In the genomic region with DNA sequence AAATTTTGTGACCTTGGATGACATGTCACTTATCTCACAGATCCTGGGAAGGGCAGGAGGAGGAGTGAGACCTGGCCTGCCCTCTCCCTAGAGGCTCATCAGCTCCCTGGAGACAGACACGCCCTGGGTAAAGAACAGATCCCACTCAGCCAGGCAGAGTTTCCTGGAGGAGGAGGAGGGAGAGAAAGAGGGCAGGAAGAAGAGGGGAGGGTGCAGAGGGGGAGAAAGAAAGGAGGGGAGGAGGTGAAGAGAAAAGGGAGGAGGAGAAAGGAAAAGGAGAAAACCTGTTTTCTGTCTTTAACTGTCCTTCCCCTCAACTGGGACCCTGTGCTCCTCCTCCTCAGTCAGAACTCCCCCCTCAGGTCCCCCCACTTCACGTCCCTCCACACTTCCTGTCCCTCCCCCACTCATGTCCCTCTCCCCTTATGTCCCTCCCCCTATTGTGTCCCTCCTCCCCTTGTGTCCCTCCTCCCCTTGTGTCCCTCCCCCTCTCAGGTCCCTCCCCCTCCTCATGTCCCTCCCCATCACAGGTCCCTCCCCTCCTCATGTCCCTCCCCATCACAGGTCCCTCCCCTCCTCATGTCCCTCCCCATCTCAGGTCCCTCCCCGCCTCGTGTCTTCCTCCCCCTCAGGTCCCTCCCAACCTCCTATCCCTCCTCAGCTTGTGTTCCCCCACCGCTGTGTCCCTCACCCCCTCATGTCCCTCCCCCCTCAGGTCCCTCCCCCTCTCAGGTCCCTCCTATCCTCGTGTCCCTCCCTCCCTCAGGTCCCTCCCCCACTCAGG, we compare ENCODE assay signal across 8 cellular contexts. TPM values are rescaled to one million over a fixed set of nuclear protein-coding genes. Genes with fewer than 3 reads are reported as not detected.
DNase-seq lines count a peak whose midpoint lies in the region; ATAC-seq and TF ChIP-seq lines count a peak whose summit lies in the region.

No MANE protein-coding gene starts in this region.

- H3K36me3 ChIP-seq in A673 (ENCODE audit: insufficient read depth, low read length, poor library complexity, severe bottlenecking) (no peaks in the 10 kb centered on the region), HAP-1 (replicated peaks) (no peaks in the 10 kb centered on the region), OCI-LY7 (ENCODE audit: insufficient read depth, low read length) (no peaks in the 10 kb centered on the region), endodermal cell (ENCODE audit: control insufficient read depth, insufficient read depth, low read length) (no peaks in the 10 kb centered on the region), heart right ventricle (no peaks in the 10 kb centered on the region)

- H3K4me3 ChIP-seq in A673 (ENCODE audit: low read depth, low read length, poor library complexity, severe bottlenecking) = no peak overlapping the region
- H3K4me3 ChIP-seq in HAP-1 = no peak overlapping the region
- H3K4me3 ChIP-seq in OCI-LY7 (ENCODE audit: low read depth, low read length, poor library complexity, severe bottlenecking) = no peak overlapping the region
- H3K4me3 ChIP-seq in endodermal cell (ENCODE audit: low read length) = no peak overlapping the region
- no peak overlapping the region for H3K4me3 ChIP-seq in heart right ventricle
- H3K4me3 ChIP-seq in dorsolateral prefrontal cortex = no peak overlapping the region

- 49% methylated on average over 5 of the region's 6 CpGs; no CpG with 5 or more reads in 1 of the 2 experiments for WGBS in endodermal cell (ENCODE audit: insufficient coverage in 1 of 2, insufficient read length in 1 of 2), 2 experiments
- 61 to 62% methylated on average over 6 of the region's 6 CpGs for WGBS in heart right ventricle, 2 donors

- H3K36me3 Mint-ChIP-seq in endodermal cell (ENCODE audit: low read depth) = no peaks in the 10 kb centered on the region
- no peaks in the 10 kb centered on the region for H3K36me3 Mint-ChIP-seq in stimulated activated effector memory CD8-positive, alpha-beta T cell treated with anti-CD3 and anti-CD28 coated beads, Interleukin-12 subunit alpha, Interleukin-12 subunit beta, amount 100 ng/mL, for 72 hours

- peaks cover 59% of the 10 kb centered on the region for H3K4me1 Mint-ChIP-seq in endodermal cell
- H3K4me1 Mint-ChIP-seq in stimulated activated effector memory CD8-positive, alpha-beta T cell treated with anti-CD3 and anti-CD28 coated beads, Interleukin-12 subunit alpha, Interleukin-12 subunit beta, amount 100 ng/mL, for 72 hours = peaks cover 6% of the 10 kb centered on the region

- peak overlapping the region; percentile 54 for H3K27ac ChIP-seq in A673 (ENCODE audit: low read depth, low read length, poor library complexity, severe bottlenecking)
- no peak overlapping the region for H3K27ac ChIP-seq in OCI-LY7 (ENCODE audit: low read depth, low read length, poor library complexity, severe bottlenecking)
- H3K27ac ChIP-seq in endodermal cell (ENCODE audit: low read depth, low read length) = no peak overlapping the region
- no peak overlapping the region for H3K27ac ChIP-seq in heart right ventricle
- H3K27ac ChIP-seq in dorsolateral prefrontal cortex = no peak overlapping the region

- H3K9me3 Mint-ChIP-seq in endodermal cell = no peaks in the 10 kb centered on the region
- no peaks in the 10 kb centered on the region for H3K9me3 Mint-ChIP-seq in stimulated activated effector memory CD8-positive, alpha-beta T cell treated with anti-CD3 and anti-CD28 coated beads, Interleukin-12 subunit alpha, Interleukin-12 subunit beta, amount 100 ng/mL, for 72 hours

- H4K20me1 ChIP-seq in OCI-LY7 (ENCODE audit: insufficient read depth, low read length) = no peaks in the 10 kb centered on the region

- CTCF ChIA-PET in A673 (lab: Charles Lee) (no interaction called here), OCI-LY7 (lab: Charles Lee; ENCODE audit: unreplicated experiment) (no interaction called here)

- peaks cover 35% of the 10 kb centered on the region for H3K4me1 ChIP-seq in A673 (ENCODE audit: insufficient read depth, low read length, poor library complexity, severe bottlenecking)
- peaks cover 6% of the 10 kb centered on the region for H3K4me1 ChIP-seq in HAP-1
- peaks cover 28% of the 10 kb centered on the region for H3K4me1 ChIP-seq in OCI-LY7 (ENCODE audit: insufficient read depth, low read length, poor library complexity, severe bottlenecking)
- peaks cover 15% of the 10 kb centered on the region for H3K4me1 ChIP-seq in endodermal cell (ENCODE audit: control insufficient read depth, insufficient read depth, low read length)
- peaks cover 0 to 20% (median 9%) of the 10 kb centered on the region in 9 donors for H3K4me1 ChIP-seq in heart right ventricle

- POLR2A ChIA-PET in A673 (lab: Charles Lee; ENCODE audit: low non-redundant PET) = no interaction called here
- POLR2A ChIA-PET in OCI-LY7 (lab: Charles Lee) = interaction anchor here (0.7 kb wide), 3 partner anchors 11 to 1596 kb away, joined by 3 to 4 read pairs (median 4); no protein-coding TSS in a partner anchor

- no peak overlapping the region for H3K4me3 Mint-ChIP-seq in endodermal cell
- H3K4me3 Mint-ChIP-seq in stimulated activated effector memory CD8-positive, alpha-beta T cell treated with anti-CD3 and anti-CD28 coated beads, Interleukin-12 subunit alpha, Interleukin-12 subunit beta, amount 100 ng/mL, for 72 hours = no peak overlapping the region

- no peaks in the 10 kb centered on the region for H3K79me2 ChIP-seq in OCI-LY7 (ENCODE audit: insufficient read depth, low read depth, low read length)

- no peak overlapping the region for H3K9ac ChIP-seq in endodermal cell (ENCODE audit: extremely low read depth, low read length, poor library complexity, severe bottlenecking)

- in situ Hi-C loops in HAP-1 (cut with MboI; ENCODE audit: low sequenced_read_pairs) = no loop called here

- H3K9me2 ChIP-seq in OCI-LY7 (ENCODE audit: insufficient read depth, low read length) = no peaks in the 10 kb centered on the region

- intact Hi-C loops in A673 (cut with micrococcal nuclease; ENCODE audit: unreplicated experiment) (no loop called here), OCI-LY7 (cut with micrococcal nuclease; ENCODE audit: unreplicated experiment) (no loop called here), heart right ventricle (cut with DNase I) (no loop called here), dorsolateral prefrontal cortex (cut with DNase I) (no loop called here)

- H3K27ac Mint-ChIP-seq in endodermal cell = peak overlapping the region; percentile 87
- no peak overlapping the region for H3K27ac Mint-ChIP-seq in stimulated activated effector memory CD8-positive, alpha-beta T cell treated with anti-CD3 and anti-CD28 coated beads, Interleukin-12 subunit alpha, Interleukin-12 subunit beta, amount 100 ng/mL, for 72 hours

- H3K9me3 ChIP-seq in A673 (ENCODE audit: low read depth, low read length, poor library complexity, severe bottlenecking) (no peaks in the 10 kb centered on the region), HAP-1 (no peaks in the 10 kb centered on the region), OCI-LY7 (ENCODE audit: low read length) (no peaks in the 10 kb centered on the region), endodermal cell (ENCODE audit: control insufficient read depth, low read length) (no peaks in the 10 kb centered on the region), heart right ventricle (peaks cover 0 to under 1% (median 0%) of the 10 kb centered on the region in 11 donors)

- H3K27me3 ChIP-seq in A673 (replicated peaks; ENCODE audit: insufficient read depth, low read depth, low read length, poor library complexity) (no peaks in the 10 kb centered on the region), HAP-1 (ENCODE audit: low read depth) (no peaks in the 10 kb centered on the region; the same call in 1 of the 2 replicates), endodermal cell (ENCODE audit: control insufficient read depth, insufficient read depth, low read length, poor library complexity, severe bottlenecking) (no peaks in the 10 kb centered on the region), heart right ventricle (no peaks in the 10 kb centered on the region), dorsolateral prefrontal cortex (no peaks in the 10 kb centered on the region)

- H2AFZ ChIP-seq in OCI-LY7 (ENCODE audit: low read length) = peak overlapping the region; percentile 39; the same call in 1 of the 2 replicates

- no peaks in the 10 kb centered on the region for H3K27me3 Mint-ChIP-seq in endodermal cell (ENCODE audit: insufficient read depth)

- peak; percentile 29 for ATAC-seq in stimulated activated effector memory CD8-positive, alpha-beta T cell treated with anti-CD3 and anti-CD28 coated beads, Interleukin-12 subunit alpha, Interleukin-12 subunit beta, amount 100 ng/mL, for 72 hours
- no peak for ATAC-seq in HG03280 (IDR thresholded peaks at IDR 0.05; ENCODE audit: unreplicated experiment)
- no peak for ATAC-seq in heart right ventricle

- BruUV-seq in A673 (replicated peaks; lab: Mats Ljungman, UMichigan) (no TSS peak), OCI-LY7 (replicated peaks; lab: Mats Ljungman, UMichigan) (no TSS peak)

- DNase-seq in A673 (ENCODE audit: low spot score) (peak; percentile 92), HAP-1 (ENCODE audit: low spot score in 2 of 2) (peak; percentile 30 to 78), OCI-LY7 (ENCODE audit: low spot score) (peak; percentile 66), endodermal cell (peak; percentile 87), heart right ventricle (no peak), dorsolateral prefrontal cortex (no peak)
- no peak for DNase-seq in stimulated activated effector memory CD8-positive, alpha-beta T cell treated with anti-CD3 and anti-CD28 coated beads, Interleukin-12 subunit alpha, Interleukin-12 subunit beta, amount 100 ng/mL, for 72 hours (ENCODE audit: low spot score in 2 of 2)

- H3K4me2 ChIP-seq in OCI-LY7 (ENCODE audit: low read length) = peak overlapping the region; percentile 33

- no peak for TF ChIP-seq CTCF in A673 (conservative IDR thresholded peaks at IDR 0.05; ENCODE audit: low read depth, low read length)
- no peak for TF ChIP-seq CTCF in OCI-LY7 (conservative IDR thresholded peaks at IDR 0.05; ENCODE audit: low read length)
- no peak for TF ChIP-seq CTCF in endodermal cell (conservative IDR thresholded peaks at IDR 0.05)
- no peak for TF ChIP-seq CTCF in heart right ventricle (IDR thresholded peaks at IDR 0.05)
- TF ChIP-seq CTCF in dorsolateral prefrontal cortex (IDR thresholded peaks at IDR 0.05 in 54 of 56, conservative IDR thresholded peaks at IDR 0.05 in 2 of 56; ENCODE audit: low read depth in 1 of 56, partially characterized antibody in 56 of 56) = no peak

RNA-seq across cellular contexts. Expression of a gene that starts 52.3 kb away (rescaled TPM):
- total RNA-seq in A673 (2021) = 0.58 and 1.1 TPM in 2 replicates
- total RNA-seq in OCI-LY7 (2014; rRNA removed; shearing (Covaris generic)) = not detected in 2 replicates
- total RNA-seq in OCI-LY7 (2022) = 0.04 TPM in 1 of 2 replicates, not detected in the other
- 10 to 100 TPM; 82.6 to 98.0 TPM for total RNA-seq in endodermal cell
- polyA plus RNA-seq in endodermal cell (2013, experiment 1 of 2) = 15.1 TPM
- polyA plus RNA-seq in endodermal cell (2013, experiment 2 of 2) = 15.8 TPM
- total RNA-seq in heart right ventricle = 10 to 100 TPM in 9 of 10 donors, 1 to 10 TPM in 1; 8.0 to 42.9 (median 35.5) TPM
- polyA plus RNA-seq in heart right ventricle = 1 to 10 TPM; 2.7 to 6.9 TPM
- total RNA-seq in dorsolateral prefrontal cortex = 10 to 100 TPM; 10.6 to 65.4 (median 22.7) TPM

Comparison
In these comparisons a context has a peak if more than half of its experiments do, and no peak if none do; other contexts are left out.
1. DNase-seq: peak in A673 (single experiment), HAP-1 (2 of 2), OCI-LY7 (single experiment) and endodermal cell (single experiment); none in stimulated activated effector memory CD8-positive, alpha-beta T cell treated with anti-CD3 and anti-CD28 coated beads, Interleukin-12 subunit alpha, Interleukin-12 subunit beta, amount 100 ng/mL, for 72 hours (0 of 2), heart right ventricle (0 of 2) and dorsolateral prefrontal cortex (0 of 10).